Comparison of ENCODE assay signal across 1 cellular context in genomic region chr16:84412262-84412661, GRCh38.
TF ChIP-seq lines count a peak whose summit lies in the region.

No MANE protein-coding gene starts in this region.

TF ChIP-seq in HEK293, 187 proteins besides CTCF, POLR2A, EP300 and RAD21 (continued from another document):
- TF ChIP-seq PRDM4 (tag by site-specific recombination; IDR thresholded peaks at IDR 0.05) (no peak), ZNF776 (tag by site-specific recombination; IDR thresholded peaks at IDR 0.05; ENCODE audit: borderline replicate concordance) (0 out of 2 replicates have a peak, but pooled peaks have one; percentile 16), ZNF324 (tag by site-specific recombination; IDR thresholded peaks at IDR 0.05) (no peak), GLIS1 (tag by site-specific recombination; IDR thresholded peaks at IDR 0.05) (no peak), ZSCAN4 (tag by site-specific recombination; IDR thresholded peaks at IDR 0.05) (peak; percentile 98), ZNF561 (tag by site-specific recombination; IDR thresholded peaks at IDR 0.05; ENCODE audit: borderline replicate concordance) (no peak), ZNF664 (tag by site-specific recombination; IDR thresholded peaks at IDR 0.05) (no peak), ZNF2 (tag by site-specific recombination; IDR thresholded peaks at IDR 0.05) (no peak), ZBTB44 (tag by site-specific recombination; IDR thresholded peaks at IDR 0.05) (no peak), ZFP41 (tag by site-specific recombination; IDR thresholded peaks at IDR 0.05; ENCODE audit: borderline replicate concordance) (no peak), ZNF16 (tag by site-specific recombination; IDR thresholded peaks at IDR 0.05; ENCODE audit: low read depth) (no peak), ZNF26 (tag by site-specific recombination; IDR thresholded peaks at IDR 0.05) (no peak), ZNF341 (tag by site-specific recombination; IDR thresholded peaks at IDR 0.05; ENCODE audit: low read depth) (no peak), ZNF518A (tag by site-specific recombination; conservative IDR thresholded peaks at IDR 0.05; ENCODE audit: low read depth) (no peak), ZNF10 (tag by site-specific recombination; IDR thresholded peaks at IDR 0.05) (no peak), ZBTB10 (tag by site-specific recombination; IDR thresholded peaks at IDR 0.05) (no peak), KLF8 (tag by site-specific recombination; IDR thresholded peaks at IDR 0.05) (no peak), TRIM28 (IDR thresholded peaks at IDR 0.05; ENCODE audit: borderline replicate concordance, low read length) (no peak), ZFHX2 (tag by site-specific recombination; conservative IDR thresholded peaks at IDR 0.05) (no peak), SP2 (tag by site-specific recombination; IDR thresholded peaks at IDR 0.05) (no peak)
